ENCODE assay signal across 1 cellular context in genomic region chr1:6662468-6662867, GRCh38.
TF ChIP-seq lines count a peak whose summit lies in the region.

No MANE protein-coding gene starts in this region.

TF ChIP-seq in H1, 55 proteins besides CTCF, POLR2A, EP300 and RAD21:
- TF ChIP-seq SP1 (IDR thresholded peaks at IDR 0.05; ENCODE audit: low read depth, low read length): 0 out of 2 replicates have a peak, but pooled peaks have one; percentile 62
